Comparison of ENCODE assay signal across 9 cellular contexts in the genomic region with DNA sequence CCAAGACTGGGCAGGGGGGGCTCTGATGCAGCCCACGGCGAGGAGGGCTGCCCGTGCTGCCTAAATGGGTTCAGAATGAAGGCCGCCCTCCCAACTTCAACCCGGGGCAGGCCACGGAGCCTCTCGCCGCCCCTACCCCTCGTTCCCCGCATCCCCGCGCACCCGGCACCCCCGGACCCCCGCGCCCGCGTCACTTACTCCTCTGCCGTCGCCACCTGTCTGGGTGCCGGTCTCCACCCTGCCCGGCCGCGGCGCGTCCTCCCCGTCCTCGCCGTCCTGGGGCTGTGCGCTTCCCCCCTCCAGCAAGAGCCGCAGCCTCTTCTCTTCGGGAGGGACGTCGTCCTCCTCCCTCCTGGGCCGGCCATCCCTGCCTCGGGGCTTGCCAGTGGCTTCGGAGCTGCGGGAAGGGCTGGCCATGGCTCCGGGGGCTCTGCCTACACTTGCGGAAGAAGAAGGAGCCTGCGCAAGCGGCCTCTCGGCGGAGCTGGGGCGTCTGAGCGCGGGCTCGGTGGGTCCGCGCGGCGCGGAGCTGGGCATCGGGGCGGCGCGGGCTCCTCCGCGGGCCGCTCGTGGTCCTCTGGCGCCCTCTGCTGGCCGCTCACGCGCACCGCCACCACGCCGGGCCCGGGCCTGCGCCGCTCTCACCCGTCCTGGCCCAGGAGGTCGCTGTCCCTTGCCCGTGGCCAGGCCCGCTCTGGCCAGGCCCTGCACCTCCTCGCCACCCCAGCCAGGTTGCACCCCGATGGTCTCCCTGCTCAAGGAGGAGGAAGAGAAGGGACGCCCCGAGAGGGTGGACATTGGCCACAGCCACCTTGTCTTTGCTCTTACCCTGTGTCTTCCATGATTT. TPM values are rescaled to one million over a fixed set of nuclear protein-coding genes. Genes with fewer than 3 reads are reported as not detected.
DNase-seq lines count a peak whose midpoint lies in the region; ATAC-seq and TF ChIP-seq lines count a peak whose summit lies in the region.
"Not testable (repeated sequence)": the region's sequence is repeated elsewhere in the genome, so short reads cannot be mapped to it uniquely, and the experiment has no call there.
"Had no signal": no experiment of that assay in that cellular context is flagged by ENCODE, and none has a peak within 500 bp of the region (broad histone marks: within the 10 kb centered on the region; RNA-seq: fewer than 3 reads in every experiment).

No MANE protein-coding gene starts in this region.

- peaks cover 22% of the 10 kb centered on the region for H3K27me3 Mint-ChIP-seq in activated CD4-positive, alpha-beta T cell treated with anti-CD3 and anti-CD28 coated beads, Interleukin-2, amount 10 ng/mL, durations not matched to agents 7 days and 5 days
- H3K27me3 Mint-ChIP-seq in osteocyte (ENCODE audit: unreplicated experiment): peaks cover 12% of the 10 kb centered on the region
- H3K27me3 Mint-ChIP-seq in stimulated activated memory B cell treated with anti-CD40 and anti-IgM and Interleukin-4, amounts not matched to agents 10 μg/mL and 1 μg/mL and 100 μg/mL, for 72 hours: peaks cover 51% of the 10 kb centered on the region

- H3K36me3 ChIP-seq in brain microvascular endothelial cell (replicated peaks): not testable (repeated sequence)

- not testable (repeated sequence) for H3K36me3 Mint-ChIP-seq in activated CD4-positive, alpha-beta T cell treated with anti-CD3 and anti-CD28 coated beads, Interleukin-2, amount 10 ng/mL, durations not matched to agents 7 days and 5 days (ENCODE audit: low read depth); osteocyte (ENCODE audit: unreplicated experiment); stimulated activated memory B cell treated with anti-CD40 and anti-IgM and Interleukin-4, amounts not matched to agents 10 μg/mL and 1 μg/mL and 100 μg/mL, for 72 hours

- POLR2A ChIA-PET in activated CD4-positive, alpha-beta T cell treated with anti-CD3 and anti-CD28 coated beads, Interleukin-2, amount 10 ng/mL, durations not matched to agents 7 days and 5 days (lab: Charles Lee): not testable (repeated sequence)

- H3K27ac Mint-ChIP-seq in activated CD4-positive, alpha-beta T cell treated with anti-CD3 and anti-CD28 coated beads, Interleukin-2, amount 10 ng/mL, durations not matched to agents 7 days and 5 days; osteocyte (ENCODE audit: unreplicated experiment); stimulated activated memory B cell treated with anti-CD40 and anti-IgM and Interleukin-4, amounts not matched to agents 10 μg/mL and 1 μg/mL and 100 μg/mL, for 72 hours: not testable (repeated sequence)

- not testable (repeated sequence) for H3K27me3 ChIP-seq in brain microvascular endothelial cell (replicated peaks)

- DNase-seq in COLO668 (lab: John Stamatoyannopoulos, UW; ENCODE audit: unreplicated experiment): peak; percentile 31
- peak; percentile 32 for DNase-seq in NCI-H774 (lab: John Stamatoyannopoulos, UW)
- peak; percentile 58 for DNase-seq in activated CD4-positive, alpha-beta T cell treated with anti-CD3 and anti-CD28 coated beads, Interleukin-2, amount 10 ng/mL, durations not matched to agents 7 days and 5 days
- not testable (repeated sequence) for DNase-seq in brain microvascular endothelial cell
- peak; percentile 6 to 32 for DNase-seq in hippocampal formation (lab: John Stamatoyannopoulos, UW)
- DNase-seq in osteocyte (ENCODE audit: extremely low spot score, unreplicated experiment): peak; percentile 91

- ATAC-seq in HG02642 (IDR thresholded peaks at IDR 0.05; ENCODE audit: poor library complexity, unreplicated experiment): peak; percentile 80
- peak; percentile 74 for ATAC-seq in stimulated activated memory B cell treated with anti-CD40 and anti-IgM and Interleukin-4, amounts not matched to agents 10 μg/mL and 1 μg/mL and 100 μg/mL, for 72 hours

- H3K27ac ChIP-seq in brain microvascular endothelial cell: not testable (repeated sequence)

- peak; percentile 36 for TF ChIP-seq CTCF in brain microvascular endothelial cell (IDR thresholded peaks at IDR 0.05; ENCODE audit: low read depth, low read length, missing control alignments)
- peak; percentile 83 for TF ChIP-seq CTCF in osteocyte (IDR thresholded peaks at IDR 0.05)

- H3K4me3 Mint-ChIP-seq in activated CD4-positive, alpha-beta T cell treated with anti-CD3 and anti-CD28 coated beads, Interleukin-2, amount 10 ng/mL, durations not matched to agents 7 days and 5 days: peak overlapping the region; percentile 22
- peak overlapping the region; percentile 65 for H3K4me3 Mint-ChIP-seq in osteocyte (ENCODE audit: unreplicated experiment)
- H3K4me3 Mint-ChIP-seq in stimulated activated memory B cell treated with anti-CD40 and anti-IgM and Interleukin-4, amounts not matched to agents 10 μg/mL and 1 μg/mL and 100 μg/mL, for 72 hours: peak overlapping the region; percentile 53

- not testable (repeated sequence) for H3K4me1 Mint-ChIP-seq in activated CD4-positive, alpha-beta T cell treated with anti-CD3 and anti-CD28 coated beads, Interleukin-2, amount 10 ng/mL, durations not matched to agents 7 days and 5 days; osteocyte (ENCODE audit: unreplicated experiment); stimulated activated memory B cell treated with anti-CD40 and anti-IgM and Interleukin-4, amounts not matched to agents 10 μg/mL and 1 μg/mL and 100 μg/mL, for 72 hours

- in situ Hi-C loops in brain microvascular endothelial cell (cut with HindIII; ENCODE audit: low pct_ligation_motif_present, low sequenced_read_pairs): not testable (repeated sequence)

- CTCF ChIA-PET in activated CD4-positive, alpha-beta T cell treated with anti-CD3 and anti-CD28 coated beads, Interleukin-2, amount 10 ng/mL, durations not matched to agents 7 days and 5 days (lab: Charles Lee): interaction anchor here (1.2 kb wide), 1 partner anchor 55 kb away, joined by 3 read pairs; no protein-coding TSS in a partner anchor

- not testable (repeated sequence) for H3K9me3 Mint-ChIP-seq in activated CD4-positive, alpha-beta T cell treated with anti-CD3 and anti-CD28 coated beads, Interleukin-2, amount 10 ng/mL, durations not matched to agents 7 days and 5 days; osteocyte (ENCODE audit: unreplicated experiment); stimulated activated memory B cell treated with anti-CD40 and anti-IgM and Interleukin-4, amounts not matched to agents 10 μg/mL and 1 μg/mL and 100 μg/mL, for 72 hours

- peak overlapping the region; percentile 40 for H3K4me3 ChIP-seq in brain microvascular endothelial cell (ENCODE audit: low read depth, low read length)

RNA-seq across cellular contexts. Expression of a gene that starts 59.3 kb away (rescaled TPM):
- total RNA-seq in activated CD4-positive, alpha-beta T cell treated with anti-CD3 and anti-CD28 coated beads, Interleukin-2, amount 10 ng/mL, durations not matched to agents 7 days and 5 days: not detected
- not detected in 2 replicates for total RNA-seq in osteocyte
- total RNA-seq: temporal lobe had no signal
